Comparison of ENCODE assay signal across 8 cellular contexts in genomic region chr16:27179500-27180072, GRCh38. TPM values are rescaled to one million over a fixed set of nuclear protein-coding genes. Genes with fewer than 3 reads are reported as not detected.
DNase-seq lines count a peak whose midpoint lies in the region; ATAC-seq, FAIRE-seq and TF ChIP-seq lines count a peak whose summit lies in the region.

No MANE protein-coding gene starts in this region.

- H3K27me3 ChIP-seq in breast epithelium: no peaks in the 10 kb centered on the region

- intact Hi-C loops in breast epithelium (cut with DNase I; ENCODE audit: low total_unique reads) (loop anchor here (10.0 kb wide), 1 partner anchor 195 kb away; no protein-coding TSS in a partner anchor), kidney (cut with DNase I) (loop anchor here (10.0 kb wide), 2 partner anchors 185 to 275 kb away; no protein-coding TSS in a partner anchor)

- TF ChIP-seq POLR2A in NB4 (IDR thresholded peaks at IDR 0.05; ENCODE audit: extremely low read depth, insufficient read length) (no peak), breast epithelium (IDR thresholded peaks at IDR 0.05) (no peak)

- TF ChIP-seq CTCF in D721Med (IDR thresholded peaks at IDR 0.05; ENCODE audit: insufficient read depth, missing control alignments): peak; percentile 89
- TF ChIP-seq CTCF in NB4 (IDR thresholded peaks at IDR 0.05; ENCODE audit: low read depth, low read length): peak; percentile 95
- TF ChIP-seq CTCF in WTC11 (IDR thresholded peaks at IDR 0.05): peak; percentile 75
- TF ChIP-seq CTCF in breast epithelium (IDR thresholded peaks at IDR 0.05): peak; percentile 73 to 78 (median 76)
- TF ChIP-seq CTCF in kidney (IDR thresholded peaks at IDR 0.05; ENCODE audit: borderline replicate concordance, extremely low read depth, insufficient read depth): peak; percentile 80

- H3K27ac ChIP-seq in breast epithelium (no peak overlapping the region), kidney (ENCODE audit: low read depth in 2 of 2, low read length in 2 of 2) (no peak overlapping the region)

- H3K9me3 Mint-ChIP-seq in WTC11: no peaks in the 10 kb centered on the region; the same call in 1 of the 2 replicates

- H3K9ac ChIP-seq in kidney (ENCODE audit: low read length in 2 of 2): no peak overlapping the region

- H3K9me3 ChIP-seq in breast epithelium (no peaks in the 10 kb centered on the region), kidney (ENCODE audit: control insufficient read depth in 1 of 2, low read length in 2 of 2) (peaks cover 0 to 5% of the 10 kb centered on the region in 2 donors)

- H3K4me1 ChIP-seq in breast epithelium: no peaks in the 10 kb centered on the region
- H3K4me1 ChIP-seq in kidney (ENCODE audit: control insufficient read depth in 1 of 2, insufficient read depth in 1 of 2, low read depth in 1 of 2, low read length in 2 of 2): peaks cover 0 to 2% of the 10 kb centered on the region in 2 donors

- H3K27ac Mint-ChIP-seq in WTC11: no peak overlapping the region

- H3K4me3 Mint-ChIP-seq in WTC11: no peak overlapping the region

- POLR2A ChIA-PET in WTC11 (lab: Charles Lee): interaction anchor here (0.5 to 0.9 kb wide), 3 partner anchors 24 to 195 kb away, joined by 3 to 4 read pairs (median 4); partner anchors contain the start of gene KDM8

- peaks cover 3% of the 10 kb centered on the region for H3K27me3 Mint-ChIP-seq in WTC11 (ENCODE audit: low read depth)

- H3K4me1 Mint-ChIP-seq in WTC11: no peaks in the 10 kb centered on the region

- DNase-seq in D721Med (ENCODE audit: insufficient read length, low spot score): peak; percentile 69
- peak; percentile 86 for DNase-seq in NB4 (ENCODE audit: low read depth)
- DNase-seq in WTC11 (ENCODE audit: low spot score): peak; percentile 92
- peak; percentile 38 to 67 for DNase-seq in breast epithelium (ENCODE audit: low spot score in 2 of 2)
- peak; percentile 92 for DNase-seq in kidney
- DNase-seq in stimulated activated CD4-positive, alpha-beta T cell treated with anti-CD3 and anti-CD28 coated beads, Interleukin-2, amount 100 ng/mL, for 4 hours (ENCODE audit: low read depth): peak; percentile 80

- peak; percentile 92 for ATAC-seq in GM21723 (IDR thresholded peaks at IDR 0.05; ENCODE audit: unreplicated experiment)
- ATAC-seq in WTC11: peak; percentile 96
- no peak for ATAC-seq in GM18858 (IDR thresholded peaks at IDR 0.05; ENCODE audit: unreplicated experiment)

- no peak for FAIRE-seq in D721Med (lab: Jason Lieb, UNC)
- FAIRE-seq in kidney (lab: Jason Lieb, UNC): no peak

- H3K36me3 ChIP-seq in breast epithelium (no peaks in the 10 kb centered on the region), kidney (ENCODE audit: control insufficient read depth in 1 of 2, insufficient read depth in 2 of 2, low read length in 2 of 2) (no peaks in the 10 kb centered on the region)

- H3K4me3 ChIP-seq in NB4 (ENCODE audit: low read depth, low read length): no peak overlapping the region
- H3K4me3 ChIP-seq in breast epithelium: no peak overlapping the region
- no peak overlapping the region for H3K4me3 ChIP-seq in kidney (ENCODE audit: low read length in 2 of 2)

- no peaks in the 10 kb centered on the region for H3K36me3 Mint-ChIP-seq in WTC11

- CTCF ChIA-PET in WTC11 (lab: Charles Lee): interaction anchor here (0.5 to 3.9 kb wide), 72 partner anchors 10 to 1302 kb away, joined by 3 to 125 read pairs (median 5); partner anchors contain the start of gene KDM8

TF ChIP-seq in WTC11, 78 proteins besides CTCF, POLR2A, EP300 and RAD21:
- TF ChIP-seq SP1 (CRISPR knock-in tag; conservative IDR thresholded peaks at IDR 0.05): 0 out of 2 replicates have a peak, but pooled peaks have one; percentile 26
- no peak for TF ChIP-seq GRHL2 (CRISPR knock-in tag; IDR thresholded peaks at IDR 0.05; ENCODE audit: insufficient replicate concordance, severe bottlenecking)
- no peak for TF ChIP-seq USF1 (CRISPR knock-in tag; IDR thresholded peaks at IDR 0.05)
- no peak for TF ChIP-seq ZNF396 (CRISPR knock-in tag; IDR thresholded peaks at IDR 0.05; ENCODE audit: borderline replicate concordance)
- no peak for TF ChIP-seq ZBTB43 (CRISPR knock-in tag; IDR thresholded peaks at IDR 0.05)

RNA-seq across cellular contexts. Expression of gene KDM8, which starts 23.7 kb away (rescaled TPM):
- total RNA-seq in WTC11 (2021): 10.9 to 16.5 TPM (median 11.7 TPM) in 3 replicates
- total RNA-seq in breast epithelium: 1 to 10 TPM; 1.9 to 4.5 (median 4.3) TPM
- 8.5 TPM for total RNA-seq in kidney
- polyA plus RNA-seq in kidney (ENCODE audit: insufficient read depth, low read depth, low replicate concordance): 6.3 TPM
